Comparison of ENCODE assay signal across 9 cellular contexts in genomic region chr1:98405581-98406059, GRCh38.
A peak's percentile ranks its signal among the peaks of the same experiment; 100 is the strongest.
DNase-seq lines count a peak whose midpoint lies in the region; ATAC-seq and TF ChIP-seq lines count a peak whose summit lies in the region.
"Had no signal": no experiment of that assay in that cellular context is flagged by ENCODE, and none has a peak within 500 bp of the region (broad histone marks: within the 10 kb centered on the region; RNA-seq: fewer than 3 reads in every experiment).

No MANE protein-coding gene starts in this region.

- CTCF ChIA-PET in Caco-2 (lab: Charles Lee) = no interaction called here

- peak overlapping the region; percentile 36 for H3K4me3 Mint-ChIP-seq in Caco-2 (ENCODE audit: unreplicated experiment)

- no peaks in the 10 kb centered on the region for H3K9me3 Mint-ChIP-seq in Caco-2 (ENCODE audit: unreplicated experiment)

- no peaks in the 10 kb centered on the region for H3K4me1 Mint-ChIP-seq in Caco-2 (ENCODE audit: low read depth, unreplicated experiment)

- H3K4me1 ChIP-seq in Caco-2 (peaks cover 14% of the 10 kb centered on the region), prostate gland (replicated peaks) (no peaks in the 10 kb centered on the region)

- intact Hi-C loops in Caco-2 (cut with micrococcal nuclease; ENCODE audit: unreplicated experiment) = loop anchor here (5.0 kb wide), 1 partner anchor 52 kb away; no protein-coding TSS in a partner anchor
- intact Hi-C loops in prostate gland (cut with DNase I) = no loop called here

- no peaks in the 10 kb centered on the region for H3K27me3 ChIP-seq in Caco-2 (replicated peaks; ENCODE audit: control insufficient read depth, insufficient read depth, low read length)
- no peaks in the 10 kb centered on the region for H3K27me3 ChIP-seq in prostate gland (replicated peaks; ENCODE audit: insufficient read depth)

- no peak for DNase-seq in Caco-2
- DNase-seq in astrocyte of the spinal cord (ENCODE audit: low read depth, low spot score) = peak; percentile 20
- DNase-seq in stimulated activated naive CD4-positive, alpha-beta T cell treated with Interleukin-2 at 50 U/mL for 16 hours (lab: John Stamatoyannopoulos, UW) = no peak
- DNase-seq in prostate gland (ENCODE audit: low spot score) = no peak
- no peak for DNase-seq in mesenteric fat pad (ENCODE audit: low spot score)
- DNase-seq in AML-193 (lab: John Stamatoyannopoulos, UW) = no peak
- DNase-seq: cerebellar nuclear complex had no signal

- H3K4me3 ChIP-seq in Caco-2 (ENCODE audit: low read depth, low read length) = no peak overlapping the region
- H3K4me3 ChIP-seq in astrocyte of the spinal cord (ENCODE audit: low read depth, low read length) = no peak overlapping the region
- H3K4me3 ChIP-seq in prostate gland = no peak overlapping the region

- H3K36me3 Mint-ChIP-seq in Caco-2 (ENCODE audit: insufficient read depth, unreplicated experiment) = no peaks in the 10 kb centered on the region

- H3K9me3 ChIP-seq in Caco-2 = no peaks in the 10 kb centered on the region
- no peaks in the 10 kb centered on the region for H3K9me3 ChIP-seq in prostate gland

- 24% methylated on average over 3 of the region's 3 CpGs for WGBS in prostate gland

- no peak for TF ChIP-seq CTCF in Caco-2 (IDR thresholded peaks at IDR 0.05; ENCODE audit: insufficient read depth in 1 of 2, low read depth in 1 of 2, low read length in 1 of 2, severe bottlenecking in 1 of 2, unreplicated experiment in 1 of 2)
- no peak for TF ChIP-seq CTCF in astrocyte of the spinal cord (IDR thresholded peaks at IDR 0.05; ENCODE audit: low read depth, low read length)
- no peak for TF ChIP-seq CTCF in prostate gland (IDR thresholded peaks at IDR 0.05)

- TF ChIP-seq POLR2A in prostate gland (IDR thresholded peaks at IDR 0.05) = no peak

- no peaks in the 10 kb centered on the region for H3K27me3 Mint-ChIP-seq in Caco-2 (ENCODE audit: insufficient read depth, unreplicated experiment)

- H3K36me3 ChIP-seq in Caco-2 (ENCODE audit: control insufficient read depth, insufficient read depth, low read length) (no peaks in the 10 kb centered on the region), prostate gland (no peaks in the 10 kb centered on the region)

- in situ Hi-C loops in astrocyte of the spinal cord (cut with HindIII; ENCODE audit: low sequenced_read_pairs) = no loop called here

- no peak overlapping the region for H3K27ac Mint-ChIP-seq in Caco-2 (ENCODE audit: unreplicated experiment)

- peak; percentile 81 for ATAC-seq in GM21367 (IDR thresholded peaks at IDR 0.05; ENCODE audit: unreplicated experiment)
- peak; percentile 73 for ATAC-seq in HG03354 (IDR thresholded peaks at IDR 0.05; ENCODE audit: poor library complexity, severe bottlenecking, unreplicated experiment)

- no TSS peak for BruUV-seq in Caco-2 (replicated peaks; lab: Mats Ljungman, UMichigan)

- POLR2A ChIA-PET in Caco-2 (lab: Charles Lee) = no interaction called here

- no peak overlapping the region for H3K27ac ChIP-seq in prostate gland
